Comparison of ENCODE assay signal across 1 cellular context in genomic region chr9:127654619-127655018, GRCh38.
A peak's percentile ranks its signal among the peaks of the same experiment; 100 is the strongest.
TF ChIP-seq lines count a peak whose summit lies in the region.

No MANE protein-coding gene starts in this region.

TF ChIP-seq in H1, 55 proteins besides CTCF, POLR2A, EP300 and RAD21:
- TF ChIP-seq POLR2AphosphoS5 (IDR thresholded peaks at IDR 0.05; ENCODE audit: low read depth, low read length) (peak; percentile 81), TAF7 (optimal IDR thresholded peaks at IDR 0.05; ENCODE audit: borderline replicate concordance, low read depth, low read length) (peak; percentile 96), KDM4A (IDR thresholded peaks at IDR 0.05; ENCODE audit: low read depth, low read length, severe bottlenecking) (no peak), TBP (IDR thresholded peaks at IDR 0.05; ENCODE audit: low read depth, low read length) (peak; percentile 35; the same call in 1 of the 2 replicates)
